In the genomic region with DNA sequence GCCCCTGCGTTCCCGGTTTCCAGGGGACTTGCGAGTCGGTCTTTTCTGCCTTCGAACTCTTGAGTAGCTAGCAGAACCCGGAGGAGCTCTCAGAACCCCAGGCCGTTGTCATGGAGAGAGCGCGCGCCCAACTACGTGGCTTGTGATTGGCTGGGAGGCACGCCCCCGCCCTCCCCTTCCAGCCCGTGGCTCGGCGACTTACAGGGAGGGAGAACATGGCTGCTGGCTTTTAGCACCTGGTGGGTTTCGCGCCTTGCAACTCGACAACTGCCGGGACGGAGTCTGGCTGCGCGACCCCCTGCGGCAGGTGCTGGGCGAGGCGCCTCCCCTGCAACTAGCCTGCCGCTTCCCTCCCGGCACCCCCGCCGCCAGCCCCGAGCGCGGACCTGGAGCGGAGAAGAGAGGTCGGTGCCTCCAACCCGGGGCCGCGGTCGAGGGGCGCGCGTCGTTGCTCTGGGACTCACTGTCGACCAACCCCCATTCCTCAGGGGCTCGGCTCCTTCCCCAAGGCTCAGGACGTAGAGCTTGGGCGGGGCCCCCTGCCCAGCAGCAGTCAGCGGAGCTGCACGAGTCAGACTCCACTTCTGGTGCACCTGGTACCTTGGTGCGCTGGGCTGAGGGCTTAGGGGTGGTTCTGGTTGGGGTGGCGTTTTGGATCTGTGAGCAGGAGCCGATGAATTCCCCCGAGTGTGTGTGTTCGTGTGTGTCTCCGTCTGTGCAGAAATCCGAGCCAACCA, we compare ENCODE assay signal across 8 cellular contexts. TPM values are rescaled to one million over a fixed set of nuclear protein-coding genes. Genes with fewer than 3 reads are reported as not detected.
DNase-seq lines count a peak whose midpoint lies in the region; ATAC-seq and TF ChIP-seq lines count a peak whose summit lies in the region.

No MANE protein-coding gene starts in this region.

- H3K4me2 ChIP-seq in PC-9 = peak overlapping the region; percentile 81

- no peaks in the 10 kb centered on the region for H3K36me3 ChIP-seq in PC-9 (ENCODE audit: low read depth)

- peak overlapping the region; percentile 98 for H2AFZ ChIP-seq in PC-9

- peaks cover 8% of the 10 kb centered on the region; the same call in 1 of the 2 replicates for H3F3A ChIP-seq in PC-9 (ENCODE audit: insufficient read depth, low read depth)

- no peaks in the 10 kb centered on the region for H3K79me2 ChIP-seq in PC-9 (ENCODE audit: low read depth)

- DNase-seq in CD4-positive, alpha-beta T cell = peak; percentile 80 to 93 (median 88)
- DNase-seq in HuH-7 (ENCODE audit: low spot score) = peak; percentile 91
- peak; percentile 55 to 72 for DNase-seq in PC-9
- DNase-seq in activated T-helper 1 cell treated with anti-CD3 and anti-CD28 coated beads, Interleukin-2, amount 50 U/mL, for 16 hours (ENCODE audit: low read depth in 1 of 2, low spot score in 1 of 2) = peak; percentile 75 to 80
- DNase-seq in fibroblast of mammary gland (ENCODE audit: low read depth) = peak; percentile 81
- peak; percentile 64 for DNase-seq in natural killer cell
- peak; percentile 84 for DNase-seq in stimulated activated naive B cell treated with anti-CD40 and anti-IgM and Interleukin-4, amounts not matched to agents 10 μg/mL and 1 μg/mL and 100 μg/mL, for 72 hours

- intact Hi-C loops in CD4-positive, alpha-beta T cell (cut with DNase I, micrococcal nuclease) = loop anchor here (1.0 to 10.0 kb wide), 5 partner anchors 8 to 1995 kb away; partner anchors contain the start of genes COG4 (in 1 of the 2), SF3B3 (in 1 of the 2) and TANGO6 (in 1 of the 2)
- intact Hi-C loops in PC-9 (cut with micrococcal nuclease; ENCODE audit: unreplicated experiment) (loop anchor here (2.0 to 5.0 kb wide), 4 partner anchors 63 to 603 kb away; partner anchors contain the start of genes CHTF8, TANGO6 and UTP4), natural killer cell (cut with micrococcal nuclease) (loop anchor here (2.0 to 10.0 kb wide), 4 partner anchors 63 to 313 kb away; partner anchors contain the start of gene TANGO6)

- H3K27me3 ChIP-seq in CD4-positive, alpha-beta T cell (ENCODE audit: control insufficient read depth, insufficient read depth, low read length) = no peaks in the 10 kb centered on the region
- H3K27me3 ChIP-seq in PC-9 (ENCODE audit: insufficient read depth, low read depth) = no peaks in the 10 kb centered on the region

- H3K4me1 ChIP-seq in PC-9 (replicated peaks; ENCODE audit: insufficient read depth) = peaks cover 10% of the 10 kb centered on the region

- POLR2A ChIA-PET in CD4-positive, alpha-beta T cell (lab: Charles Lee) = interaction anchor here (0.7 to 2.3 kb wide), 5 partner anchors 9 to 112 kb away, joined by 3 to 28 read pairs (median 5); partner anchors contain the start of gene ZFP90
- POLR2A ChIA-PET in PC-9 (lab: Charles Lee; ENCODE audit: unreplicated experiment) = no interaction called here

- no peaks in the 10 kb centered on the region for H3K27me3 Mint-ChIP-seq in CD4-positive, alpha-beta T cell
- peaks cover 0 to 7% of the 10 kb centered on the region in 2 donors for H3K27me3 Mint-ChIP-seq in natural killer cell (ENCODE audit: low read depth in 2 of 2)
- H3K27me3 Mint-ChIP-seq in stimulated activated naive B cell treated with anti-CD40 and anti-IgM and Interleukin-4, amounts not matched to agents 10 μg/mL and 1 μg/mL and 100 μg/mL, for 72 hours = peaks cover 0 to 7% of the 10 kb centered on the region in 2 donors

- H3K27ac Mint-ChIP-seq in CD4-positive, alpha-beta T cell = peak overlapping the region; percentile 80
- peak overlapping the region; percentile 71 to 84 for H3K27ac Mint-ChIP-seq in natural killer cell
- H3K27ac Mint-ChIP-seq in stimulated activated naive B cell treated with anti-CD40 and anti-IgM and Interleukin-4, amounts not matched to agents 10 μg/mL and 1 μg/mL and 100 μg/mL, for 72 hours = peak overlapping the region; percentile 59

- H4K20me1 ChIP-seq in PC-9 (ENCODE audit: insufficient read depth) = no peaks in the 10 kb centered on the region

- peaks cover 28% of the 10 kb centered on the region for H3K4me1 Mint-ChIP-seq in CD4-positive, alpha-beta T cell (ENCODE audit: low read depth)
- peaks cover 18 to 22% of the 10 kb centered on the region in 2 donors for H3K4me1 Mint-ChIP-seq in natural killer cell
- H3K4me1 Mint-ChIP-seq in stimulated activated naive B cell treated with anti-CD40 and anti-IgM and Interleukin-4, amounts not matched to agents 10 μg/mL and 1 μg/mL and 100 μg/mL, for 72 hours = peaks cover 15 to 27% of the 10 kb centered on the region in 2 donors

- BruUV-seq in PC-9 (replicated peaks; lab: Mats Ljungman, UMichigan) = no TSS peak

- peak overlapping the region; percentile 86 for H3K4me3 Mint-ChIP-seq in CD4-positive, alpha-beta T cell
- H3K4me3 Mint-ChIP-seq in natural killer cell = peak overlapping the region; percentile 90
- H3K4me3 Mint-ChIP-seq in stimulated activated naive B cell treated with anti-CD40 and anti-IgM and Interleukin-4, amounts not matched to agents 10 μg/mL and 1 μg/mL and 100 μg/mL, for 72 hours = peak overlapping the region; percentile 90 to 92

- peak overlapping the region; percentile 81 for H3K4me3 ChIP-seq in PC-9
- H3K4me3 ChIP-seq in fibroblast of mammary gland (ENCODE audit: control insufficient read depth, low read depth, low read length) = peak overlapping the region; percentile 71

- no peaks in the 10 kb centered on the region for H3K9me3 ChIP-seq in CD4-positive, alpha-beta T cell (ENCODE audit: control insufficient read depth, low read length)
- peaks cover 7% of the 10 kb centered on the region for H3K9me3 ChIP-seq in PC-9 (ENCODE audit: insufficient read depth, low read depth)

- peaks cover 10% of the 10 kb centered on the region for H3K36me3 Mint-ChIP-seq in CD4-positive, alpha-beta T cell (ENCODE audit: low read depth)
- H3K36me3 Mint-ChIP-seq in natural killer cell = no peaks in the 10 kb centered on the region
- peaks cover 8 to 15% of the 10 kb centered on the region in 2 donors for H3K36me3 Mint-ChIP-seq in stimulated activated naive B cell treated with anti-CD40 and anti-IgM and Interleukin-4, amounts not matched to agents 10 μg/mL and 1 μg/mL and 100 μg/mL, for 72 hours

- no peaks in the 10 kb centered on the region for H3K9me3 Mint-ChIP-seq in CD4-positive, alpha-beta T cell
- H3K9me3 Mint-ChIP-seq in natural killer cell = no peaks in the 10 kb centered on the region
- peaks cover 2 to 8% of the 10 kb centered on the region in 2 donors for H3K9me3 Mint-ChIP-seq in stimulated activated naive B cell treated with anti-CD40 and anti-IgM and Interleukin-4, amounts not matched to agents 10 μg/mL and 1 μg/mL and 100 μg/mL, for 72 hours

- peak; percentile 87 for ATAC-seq in CD4-positive, alpha-beta T cell (ENCODE audit: poor library complexity)
- peak; percentile 64 for ATAC-seq in GM21360 (IDR thresholded peaks at IDR 0.05; ENCODE audit: unreplicated experiment)
- ATAC-seq in natural killer cell = peak; percentile 75 to 79 (median 78)
- ATAC-seq in stimulated activated naive B cell treated with anti-CD40 and anti-IgM and Interleukin-4, amounts not matched to agents 10 μg/mL and 1 μg/mL and 100 μg/mL, for 72 hours (replicated peaks) = peak; percentile 91 to 94

- H3K9me2 ChIP-seq in PC-9 (ENCODE audit: insufficient read depth) = no peaks in the 10 kb centered on the region

- no peak overlapping the region for H3K27ac ChIP-seq in CD4-positive, alpha-beta T cell (ENCODE audit: low read depth, low read length)
- H3K27ac ChIP-seq in PC-9 = no peak overlapping the region

- CTCF ChIA-PET in CD4-positive, alpha-beta T cell (lab: Charles Lee) = interaction anchor here (1.0 to 4.3 kb wide), 5 partner anchors 8 to 314 kb away, joined by 3 to 38 read pairs (median 3); no protein-coding TSS in a partner anchor
- CTCF ChIA-PET in PC-9 (lab: Charles Lee) = interaction anchor here (0.5 to 0.6 kb wide), 2 partner anchors 9 to 60 kb away, joined by 3 read pairs; partner anchors contain the start of gene ZFP90

- TF ChIP-seq CTCF in CD4-positive, alpha-beta T cell (IDR thresholded peaks at IDR 0.05) = no peak
- no peak for TF ChIP-seq CTCF in PC-9 (conservative IDR thresholded peaks at IDR 0.05)
- TF ChIP-seq CTCF in fibroblast of mammary gland (conservative IDR thresholded peaks at IDR 0.05; ENCODE audit: control insufficient read depth, insufficient read depth, low read depth, low read length) = no peak
- no peak for TF ChIP-seq CTCF in natural killer cell (IDR thresholded peaks at IDR 0.05)

RNA-seq across cellular contexts. Expression of gene ZFP90, which starts 9.0 kb away (rescaled TPM):
- total RNA-seq in CD4-positive, alpha-beta T cell = 10 to 100 TPM; 23.3 to 24.3 TPM
- 14.5 and 20.5 TPM in 2 replicates for total RNA-seq in PC-9 (2021)
- total RNA-seq in natural killer cell = 10 to 100 TPM; 23.1 to 36.0 (median 35.3) TPM
